ENCODE assay signal across 10 cellular contexts in the genomic region with DNA sequence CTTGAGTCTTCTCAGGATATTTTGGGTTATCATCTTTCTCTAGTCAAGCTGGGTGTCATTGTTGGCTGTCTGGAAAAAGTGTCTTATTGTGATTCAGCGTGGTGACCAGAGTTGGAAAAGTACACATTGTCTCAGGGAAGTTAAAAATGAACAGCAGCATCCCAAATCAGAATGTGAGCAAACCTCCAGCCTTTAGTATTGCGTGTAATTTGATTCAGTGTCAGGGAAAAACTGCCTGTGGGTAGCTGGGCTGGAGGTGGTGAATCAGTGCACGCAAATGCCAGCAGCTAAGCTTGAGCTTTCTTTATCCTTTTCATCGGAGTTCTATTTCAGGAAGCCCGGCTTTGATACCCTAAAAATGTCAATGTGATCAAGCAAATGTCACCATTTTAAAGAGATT. TPM values are rescaled to one million over a fixed set of nuclear protein-coding genes. Genes with fewer than 3 reads are reported as not detected.
DNase-seq lines count a peak whose midpoint lies in the region; ATAC-seq and TF ChIP-seq lines count a peak whose summit lies in the region.
"Had no signal": no experiment of that assay in that cellular context is flagged by ENCODE, and none has a peak within 500 bp of the region (broad histone marks: within the 10 kb centered on the region; RNA-seq: fewer than 3 reads in every experiment).

No MANE protein-coding gene starts in this region.

- no peaks in the 10 kb centered on the region for H3K9me3 Mint-ChIP-seq in T-cell
- H3K9me3 Mint-ChIP-seq: central memory CD8-positive, alpha-beta T cell had no signal

- peaks cover 1% of the 10 kb centered on the region for H3K36me3 Mint-ChIP-seq in T-cell

- CTCF ChIA-PET in T-cell (lab: Charles Lee), result interaction anchor here (1.1 to 1.4 kb wide), 2 partner anchors 38 to 347 kb away, joined by 3 to 6 read pairs; a partner anchor contains a TSS

- DNase-seq in G401 (ENCODE audit: low spot score) (peak; percentile 44), T-cell (no peak), foreskin melanocyte (peak; percentile 76), osteoblast (ENCODE audit: insufficient read length, low spot score, missing footprints) (peak; percentile 96), germinal center (ENCODE audit: low spot score) (no peak), NCI-H446 (lab: John Stamatoyannopoulos, UW) (no peak), SW 1271 (lab: John Stamatoyannopoulos, UW) (no peak)

- H3K4me3 ChIP-seq in osteoblast (ENCODE audit: insufficient read depth, low read length), result peak overlapping the region; percentile 64
- H3K4me3 ChIP-seq: GM12878 had no signal

- H3K36me3 ChIP-seq in osteoblast (ENCODE audit: insufficient read depth, low read length), result no peaks in the 10 kb centered on the region

- in situ Hi-C loops in G401 (cut with HindIII; ENCODE audit: low sequenced_read_pairs), result no loop called here

- H3K4me1 Mint-ChIP-seq in T-cell, result peaks cover 24 to 30% (median 28%) of the 10 kb centered on the region in 3 donors
- H3K4me1 Mint-ChIP-seq: central memory CD8-positive, alpha-beta T cell had no signal

- no peaks in the 10 kb centered on the region for H3K27me3 ChIP-seq in osteoblast (ENCODE audit: insufficient read depth, low read length)

- peak overlapping the region; percentile 68 for H2AFZ ChIP-seq in osteoblast (ENCODE audit: low read length)

- peaks cover 12% of the 10 kb centered on the region for H3K4me1 ChIP-seq in osteoblast (ENCODE audit: insufficient read depth, low read length)

- H3K27ac Mint-ChIP-seq in T-cell, result peak overlapping the region; percentile 31 to 36

- H4K20me1 ChIP-seq in osteoblast (ENCODE audit: insufficient read depth, low read length), result no peaks in the 10 kb centered on the region

- H3K79me2 ChIP-seq in osteoblast (ENCODE audit: insufficient read depth, low read length), result no peaks in the 10 kb centered on the region

- no peak for ATAC-seq in T-cell (replicated peaks in 1 of 4)
- ATAC-seq in GM18517 (IDR thresholded peaks at IDR 0.05; ENCODE audit: unreplicated experiment), result no peak
- ATAC-seq: GM12878 had no signal

- H3K4me2 ChIP-seq in osteoblast (ENCODE audit: insufficient read depth, low read length), result peak overlapping the region; percentile 83

- no peaks in the 10 kb centered on the region for H3K9me3 ChIP-seq in osteoblast (ENCODE audit: low read depth, low read length)

- no peaks in the 10 kb centered on the region for H3K27me3 Mint-ChIP-seq in T-cell
- H3K27me3 Mint-ChIP-seq: central memory CD8-positive, alpha-beta T cell had no signal

- POLR2A ChIA-PET in T-cell (lab: Charles Lee), result no interaction called here

- no peak for TF ChIP-seq CTCF in osteoblast (IDR thresholded peaks at IDR 0.05; ENCODE audit: extremely low read depth, low read depth, low read length)

- H3K27ac ChIP-seq in osteoblast (ENCODE audit: low read depth, low read length), result peak overlapping the region; percentile 90

- H3K4me3 Mint-ChIP-seq in T-cell, result no peak overlapping the region
- H3K4me3 Mint-ChIP-seq: central memory CD8-positive, alpha-beta T cell had no signal

RNA-seq across cellular contexts. Expression of a gene that starts 25.9 kb away (rescaled TPM):
- total RNA-seq in G401 (2014; rRNA removed; shearing (Covaris generic)), result not detected in 2 replicates
- not detected for total RNA-seq in T-cell
- not detected in 2 replicates for total RNA-seq in osteoblast
- total RNA-seq: GM12878 had no signal

Comparison
In these comparisons a context has a peak if more than half of its experiments do, and no peak if none do; other contexts are left out.
1. DNase-seq: peak in G401 (single experiment), foreskin melanocyte (single experiment) and osteoblast (single experiment); none in T-cell (0 of 34), germinal center (single experiment), NCI-H446 (0 of 2) and SW 1271 (0 of 2).